In genomic region chr3:50272911-50273688, GRCh38 we compare ENCODE assay signal across 7 cellular contexts. TPM values are rescaled to one million over a fixed set of nuclear protein-coding genes. Genes with fewer than 3 reads are reported as not detected.
DNase-seq lines count a peak whose midpoint lies in the region; ATAC-seq and TF ChIP-seq lines count a peak whose summit lies in the region.

No MANE protein-coding gene starts in this region.

- peak; percentile 84 for TF ChIP-seq CTCF in WI38 (IDR thresholded peaks at IDR 0.05; ENCODE audit: low read depth, low read length)
- peak; percentile 98 for TF ChIP-seq CTCF in mammary epithelial cell (conservative IDR thresholded peaks at IDR 0.05 in 1 of 2, IDR thresholded peaks at IDR 0.05 in 1 of 2; ENCODE audit: extremely low read depth in 1 of 2, insufficient read depth in 1 of 2, low read depth in 1 of 2, low read length in 2 of 2)

- dilution Hi-C loops in mammary epithelial cell (cut with HindIII; ENCODE audit: low sequenced_read_pairs) = no loop called here

- BruUV-seq in mammary epithelial cell (replicated peaks; lab: Mats Ljungman, UMichigan) = no TSS peak

- H2AFZ ChIP-seq in mammary epithelial cell (ENCODE audit: low read depth, low read length) = peak overlapping the region; percentile 81

- in situ Hi-C loops in mammary epithelial cell (cut with MboI; ENCODE audit: low sequenced_read_pairs in 2 of 2) = loop anchor here (5.0 to 10.0 kb wide), 4 partner anchors 41 to 81 kb away; partner anchors contain the start of genes GNAT1 (in 2 of the 2), HYAL2 (in 1 of the 2) and TUSC2 (in 1 of the 2)

- H3K36me3 ChIP-seq in mammary epithelial cell (ENCODE audit: insufficient read depth, low read length) = no peaks in the 10 kb centered on the region

- peak overlapping the region; percentile 94 for H3K4me2 ChIP-seq in mammary epithelial cell (ENCODE audit: insufficient read depth, low read depth, low read length)

- peak overlapping the region; percentile 11 for H3K4me3 ChIP-seq in WI38 (ENCODE audit: low read depth, low read length)
- peak overlapping the region; percentile 3 to 47 (median 41) for H3K4me3 ChIP-seq in mammary epithelial cell (replicated peaks in 1 of 3; ENCODE audit: insufficient read depth in 1 of 3, low read depth in 2 of 3, low read length in 3 of 3)

- H3K4me1 ChIP-seq in mammary epithelial cell (ENCODE audit: insufficient read depth, low read length) = peaks cover 38% of the 10 kb centered on the region

- DNase-seq in NCI-H2107 treated with DMSO at 0.1 percent for 48 hours (lab: John Stamatoyannopoulos, UW; ENCODE audit: unreplicated experiment) (peak; percentile 64), mammary epithelial cell (peak; percentile 74), iris pigment epithelial cell (ENCODE audit: low read depth) (peak; percentile 47)
- DNase-seq in stimulated activated CD4-positive, alpha-beta T cell treated with anti-CD3 and anti-CD28 coated beads, Interleukin-12 subunit alpha, Interleukin-12 subunit beta, amount 100 ng/mL, for 24 hours (ENCODE audit: low read depth in 2 of 2) = peak; percentile 76 to 90

- no peaks in the 10 kb centered on the region for H4K20me1 ChIP-seq in mammary epithelial cell (ENCODE audit: insufficient read depth, low read length)

- no peaks in the 10 kb centered on the region for H3K27me3 ChIP-seq in mammary epithelial cell (ENCODE audit: insufficient read depth, low read length)

- ATAC-seq in GM18499 (IDR thresholded peaks at IDR 0.05; ENCODE audit: insufficient read depth, unreplicated experiment) (peak; percentile 85), HG02852 (IDR thresholded peaks at IDR 0.05; ENCODE audit: unreplicated experiment) (peak; percentile 78)

- no peak overlapping the region for H3K27ac ChIP-seq in mammary epithelial cell (ENCODE audit: insufficient read depth, low read depth, low read length)

- H3K9me3 ChIP-seq in mammary epithelial cell (replicated peaks; ENCODE audit: insufficient read depth, low read length) = no peaks in the 10 kb centered on the region

- CTCF ChIA-PET in mammary epithelial cell (lab: Charles Lee; ENCODE audit: low non-redundant PET) = no interaction called here

- WGBS in mammary epithelial cell (ENCODE audit: low coverage, missing lambda C conversion rate) = 2% methylated on average over 30 of the region's 61 CpGs

- intact Hi-C loops in mammary epithelial cell (cut with micrococcal nuclease) = loop anchor here (1.0 to 5.0 kb wide), 4 partner anchors 27 to 151 kb away; no protein-coding TSS in a partner anchor

- H3K9ac ChIP-seq in mammary epithelial cell (ENCODE audit: insufficient read depth, low read length) = peak overlapping the region; percentile 2

- H3K79me2 ChIP-seq in mammary epithelial cell (ENCODE audit: insufficient read depth, low read length) = no peaks in the 10 kb centered on the region

RNA-seq across cellular contexts. Expression of gene SEMA3B, which starts 4.2 kb away (rescaled TPM):
- 10 to 100 TPM in 1 of 2 donors, 1 to 10 TPM in 1; 4.3 to 15.5 TPM for total RNA-seq in mammary epithelial cell
- 8.4 TPM for polyA plus RNA-seq in mammary epithelial cell
- polyA minus RNA-seq in mammary epithelial cell = 0.31 TPM

RNA-seq across cellular contexts. Expression of gene LSMEM2, which starts 5.8 kb away (rescaled TPM):
- total RNA-seq in mammary epithelial cell = under 1 TPM in 1 of 2 donors, not detected in 1; 0.19 TPM
- polyA plus RNA-seq in mammary epithelial cell = 0.05 TPM
- polyA minus RNA-seq in mammary epithelial cell = not detected

RNA-seq across cellular contexts. Expression of gene IFRD2, which starts 19.1 kb away (rescaled TPM):
- 100 to 1,000 TPM in 1 of 2 donors, 10 to 100 TPM in 1; 65.5 to 117 TPM for total RNA-seq in mammary epithelial cell
- polyA plus RNA-seq in mammary epithelial cell = 122 TPM
- 94.5 TPM for polyA minus RNA-seq in mammary epithelial cell

RNA-seq across cellular contexts. Expression of gene HYAL3, which starts 26.1 kb away (rescaled TPM):
- total RNA-seq in mammary epithelial cell = 10 to 100 TPM in 1 of 2 donors, 1 to 10 TPM in 1; 9.7 to 12.7 TPM
- 23.8 TPM for polyA plus RNA-seq in mammary epithelial cell
- 12.6 TPM for polyA minus RNA-seq in mammary epithelial cell

RNA-seq across cellular contexts. Expression of gene NAA80, which starts 26.1 kb away (rescaled TPM):
- 10 to 100 TPM in 1 of 2 donors, 1 to 10 TPM in 1; 8.3 to 20.9 TPM for total RNA-seq in mammary epithelial cell
- 14.6 TPM for polyA plus RNA-seq in mammary epithelial cell
- polyA minus RNA-seq in mammary epithelial cell = 71.3 TPM
